In the genomic region with DNA sequence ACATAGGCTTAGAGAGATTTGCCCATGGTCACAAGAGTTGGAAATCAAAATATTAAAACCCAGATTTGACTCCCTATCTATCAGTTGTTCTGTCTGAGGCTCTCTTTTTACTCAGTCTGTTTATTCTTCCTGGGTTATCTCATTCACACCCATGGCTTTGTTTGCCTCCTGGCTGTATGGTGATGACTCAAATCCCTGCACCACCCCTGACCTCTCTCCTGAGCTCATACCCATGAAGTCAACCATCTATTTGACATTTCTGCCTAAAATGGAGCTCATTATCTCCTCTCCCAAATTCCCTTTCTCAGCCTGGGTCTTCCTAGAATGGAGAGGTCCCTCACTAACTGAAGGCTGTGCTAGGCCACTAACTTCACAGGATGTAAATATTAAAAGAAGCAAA, we compare ENCODE assay signal across 22 cellular contexts. TPM values are rescaled to one million over a fixed set of nuclear protein-coding genes. Genes with fewer than 3 reads are reported as not detected.
DNase-seq lines count a peak whose midpoint lies in the region; ATAC-seq, FAIRE-seq and TF ChIP-seq lines count a peak whose summit lies in the region.
"Had no signal": no experiment of that assay in that cellular context is flagged by ENCODE, and none has a peak within 500 bp of the region (broad histone marks: within the 10 kb centered on the region; RNA-seq: fewer than 3 reads in every experiment).

No MANE protein-coding gene starts in this region.

- H2AFZ ChIP-seq in PC-3 (ENCODE audit: low read length): no peak overlapping the region
- H2AFZ ChIP-seq in endothelial cell of umbilical vein (ENCODE audit: low read depth, low read length): no peak overlapping the region

- H3K27ac ChIP-seq in PC-3 (ENCODE audit: low read length) (peak overlapping the region; percentile 31), endothelial cell of umbilical vein (ENCODE audit: insufficient read depth, low read depth, low read length) (no peak overlapping the region)
- H3K27ac ChIP-seq: thyroid gland had no signal

- H4K20me1 ChIP-seq in PC-3 (ENCODE audit: low read length): no peaks in the 10 kb centered on the region
- H4K20me1 ChIP-seq in endothelial cell of umbilical vein (replicated peaks; ENCODE audit: control insufficient read depth, extremely low read depth, insufficient read depth, low read length): no peaks in the 10 kb centered on the region

- POLR2A ChIA-PET in PC-3 (lab: Charles Lee; ENCODE audit: unreplicated experiment) (no interaction called here), endothelial cell of umbilical vein (lab: Charles Lee) (no interaction called here)

- TF ChIP-seq CTCF in PC-3 (conservative IDR thresholded peaks at IDR 0.05; ENCODE audit: low read depth, low read length) (no peak), endothelial cell of umbilical vein (IDR thresholded peaks at IDR 0.05; ENCODE audit: extremely low read depth in 1 of 2, insufficient read depth in 1 of 2, low read depth in 1 of 2, low read length in 2 of 2) (no peak), progenitor cell of endocrine pancreas (IDR thresholded peaks at IDR 0.05; ENCODE audit: unreplicated experiment) (no peak), natural killer cell (IDR thresholded peaks at IDR 0.05) (no peak)

- no peaks in the 10 kb centered on the region for H3F3A ChIP-seq in PC-3 (ENCODE audit: low read length, unreplicated experiment)

- peak overlapping the region; percentile 9 for H3K4me2 ChIP-seq in PC-3 (ENCODE audit: low read length)
- no peak overlapping the region for H3K4me2 ChIP-seq in endothelial cell of umbilical vein (ENCODE audit: insufficient read depth, low read length)

- H3K9ac ChIP-seq in PC-3 (ENCODE audit: low read length) (no peak overlapping the region), endothelial cell of umbilical vein (replicated peaks; ENCODE audit: extremely low read depth, insufficient read depth, low read length) (no peak overlapping the region)

- intact Hi-C loops in PC-3 (cut with micrococcal nuclease) (no loop called here), endothelial cell of umbilical vein (cut with micrococcal nuclease) (no loop called here), natural killer cell (cut with micrococcal nuclease) (no loop called here)
- intact Hi-C loops in activated T-helper 1 cell treated with anti-CD3 and anti-CD28 coated beads, Interleukin-12 subunit alpha, Interleukin-12 subunit beta, Interleukin-2, Interleukin-4 antibody, amounts not matched to agents 30 ng/mL and 10 ng/mL and 1 ng/mL, durations not matched to agents 14 hours and 24 hours and 36 hours (cut with micrococcal nuclease): no loop called here

- dilution Hi-C loops in endothelial cell of umbilical vein (cut with MboI; ENCODE audit: extremely low pct_ligation_motif_present, low sequenced_read_pairs): no loop called here

- H3K4me1 ChIP-seq in PC-3 (ENCODE audit: insufficient read depth, low read length) (peaks cover 10% of the 10 kb centered on the region), endothelial cell of umbilical vein (ENCODE audit: control insufficient read depth, extremely low read depth, insufficient read depth, low read length) (peaks cover 4% of the 10 kb centered on the region)
- H3K4me1 ChIP-seq: thyroid gland had no signal

- H3K9me3 Mint-ChIP-seq in progenitor cell of endocrine pancreas (ENCODE audit: low read depth) (peaks cover 5% of the 10 kb centered on the region), natural killer cell (no peaks in the 10 kb centered on the region)
- no peaks in the 10 kb centered on the region for H3K9me3 Mint-ChIP-seq in activated T-helper 1 cell treated with anti-CD3 and anti-CD28 coated beads, Interleukin-12 subunit alpha, Interleukin-12 subunit beta, Interleukin-2, Interleukin-4 antibody, amounts not matched to agents 30 ng/mL and 10 ng/mL and 1 ng/mL, durations not matched to agents 14 hours and 24 hours and 36 hours
- H3K9me3 Mint-ChIP-seq: activated naive CD4-positive, alpha-beta T cell treated with anti-CD3 and anti-CD28 coated beads, Interleukin-2, amount 50 U/mL, for 72 hours; endodermal cell had no signal

- DNase-seq in H54 (ENCODE audit: insufficient read length, low spot score) (peak; percentile 12), PC-3 (peak; percentile 39), endothelial cell of umbilical vein (ENCODE audit: low read depth, low spot score) (no peak), progenitor cell of endocrine pancreas (ENCODE audit: low spot score, unreplicated experiment) (no peak), natural killer cell (no peak), KBM-7 (no peak)
- DNase-seq in activated T-helper 1 cell treated with anti-CD3 and anti-CD28 coated beads, Interleukin-12 subunit alpha, Interleukin-12 subunit beta, Interleukin-2, Interleukin-4 antibody, amounts not matched to agents 30 ng/mL and 10 ng/mL and 1 ng/mL, durations not matched to agents 14 hours and 24 hours and 36 hours (ENCODE audit: low spot score): no peak
- DNase-seq: activated CD4-positive, alpha-beta T cell treated with anti-CD3 and anti-CD28 coated beads, Interleukin-2, amount 50 U/mL, for 1 hour; activated T-cell treated with anti-CD3 and anti-CD28 coated beads for 4 hours; AML-193; endodermal cell; GOT3; hippocampal formation; islet precursor cell; mesenchymal stem cell; naive thymus-derived CD4-positive, alpha-beta T cell; NCI-H1048; NCI-H2029; stimulated activated CD4-positive, alpha-beta T cell treated with anti-CD3 and anti-CD28 coated beads, Interleukin-1b, Interleukin-23, amount 100 ng/mL, for 48 hours; stimulated activated naive CD4-positive, alpha-beta T cell treated with Interleukin-2 at 50 U/mL for 16 hours; thyroid gland had no signal

- H3K36me3 ChIP-seq in PC-3 (ENCODE audit: low read depth, low read length) (no peaks in the 10 kb centered on the region), endothelial cell of umbilical vein (ENCODE audit: control insufficient read depth in 2 of 2, extremely low read depth in 1 of 2, insufficient read depth in 2 of 2, low read length in 2 of 2) (no peaks in the 10 kb centered on the region)
- H3K36me3 ChIP-seq: thyroid gland had no signal

- no peaks in the 10 kb centered on the region for H3K36me3 Mint-ChIP-seq in progenitor cell of endocrine pancreas (ENCODE audit: insufficient read depth)
- no peaks in the 10 kb centered on the region for H3K36me3 Mint-ChIP-seq in natural killer cell
- H3K36me3 Mint-ChIP-seq in activated T-helper 1 cell treated with anti-CD3 and anti-CD28 coated beads, Interleukin-12 subunit alpha, Interleukin-12 subunit beta, Interleukin-2, Interleukin-4 antibody, amounts not matched to agents 30 ng/mL and 10 ng/mL and 1 ng/mL, durations not matched to agents 14 hours and 24 hours and 36 hours (ENCODE audit: low read depth): no peaks in the 10 kb centered on the region
- H3K36me3 Mint-ChIP-seq: activated naive CD4-positive, alpha-beta T cell treated with anti-CD3 and anti-CD28 coated beads, Interleukin-2, amount 50 U/mL, for 72 hours had no signal

- H3K4me1 Mint-ChIP-seq in progenitor cell of endocrine pancreas (ENCODE audit: low read depth) (peaks cover 8% of the 10 kb centered on the region), natural killer cell (no peaks in the 10 kb centered on the region)
- H3K4me1 Mint-ChIP-seq in activated T-helper 1 cell treated with anti-CD3 and anti-CD28 coated beads, Interleukin-12 subunit alpha, Interleukin-12 subunit beta, Interleukin-2, Interleukin-4 antibody, amounts not matched to agents 30 ng/mL and 10 ng/mL and 1 ng/mL, durations not matched to agents 14 hours and 24 hours and 36 hours (ENCODE audit: low read depth): peaks cover 12% of the 10 kb centered on the region

- H3K27me3 Mint-ChIP-seq in progenitor cell of endocrine pancreas (no peaks in the 10 kb centered on the region), natural killer cell (ENCODE audit: low read depth in 2 of 2) (peaks cover 0 to 3% of the 10 kb centered on the region in 2 donors)
- peaks cover 6% of the 10 kb centered on the region for H3K27me3 Mint-ChIP-seq in activated T-helper 1 cell treated with anti-CD3 and anti-CD28 coated beads, Interleukin-12 subunit alpha, Interleukin-12 subunit beta, Interleukin-2, Interleukin-4 antibody, amounts not matched to agents 30 ng/mL and 10 ng/mL and 1 ng/mL, durations not matched to agents 14 hours and 24 hours and 36 hours (ENCODE audit: insufficient read depth)
- H3K27me3 Mint-ChIP-seq: naive thymus-derived CD4-positive, alpha-beta T cell had no signal

- no peaks in the 10 kb centered on the region for H3K9me2 ChIP-seq in PC-3 (replicated peaks; ENCODE audit: low read length)

- no peaks in the 10 kb centered on the region for H3K9me3 ChIP-seq in PC-3 (ENCODE audit: low read length)
- H3K9me3 ChIP-seq in endothelial cell of umbilical vein (replicated peaks; ENCODE audit: control insufficient read depth, insufficient read depth, low read length): no peaks in the 10 kb centered on the region
- H3K9me3 ChIP-seq: thyroid gland had no signal

- no peak overlapping the region for H3K4me3 Mint-ChIP-seq in progenitor cell of endocrine pancreas (ENCODE audit: low read depth)
- no peak overlapping the region for H3K4me3 Mint-ChIP-seq in natural killer cell
- no peak overlapping the region for H3K4me3 Mint-ChIP-seq in activated T-helper 1 cell treated with anti-CD3 and anti-CD28 coated beads, Interleukin-12 subunit alpha, Interleukin-12 subunit beta, Interleukin-2, Interleukin-4 antibody, amounts not matched to agents 30 ng/mL and 10 ng/mL and 1 ng/mL, durations not matched to agents 14 hours and 24 hours and 36 hours
- H3K4me3 Mint-ChIP-seq: endodermal cell; naive thymus-derived CD4-positive, alpha-beta T cell had no signal

- no peaks in the 10 kb centered on the region for H3K27me3 ChIP-seq in PC-3 (ENCODE audit: low read length)
- no peaks in the 10 kb centered on the region for H3K27me3 ChIP-seq in endothelial cell of umbilical vein (ENCODE audit: control insufficient read depth in 2 of 2, insufficient read depth in 2 of 2, low read length in 2 of 2)
- H3K27me3 ChIP-seq: thyroid gland had no signal

- peak; percentile 60 for ATAC-seq in PC-3
- ATAC-seq in natural killer cell: no peak
- ATAC-seq: activated naive CD4-positive, alpha-beta T cell treated with anti-CD3 and anti-CD28 coated beads, Interleukin-2, amount 50 U/mL, for 72 hours; naive thymus-derived CD4-positive, alpha-beta T cell had no signal

- H3K79me2 ChIP-seq in PC-3 (ENCODE audit: low read length) (no peaks in the 10 kb centered on the region), endothelial cell of umbilical vein (ENCODE audit: control insufficient read depth, insufficient read depth, low read length) (no peaks in the 10 kb centered on the region)

- FAIRE-seq in H54 (lab: Jason Lieb, UNC): peak; percentile 20
- no peak for FAIRE-seq in endothelial cell of umbilical vein (lab: Jason Lieb, UNC)

- no peak overlapping the region for H3K4me3 ChIP-seq in PC-3 (ENCODE audit: low read length)
- H3K4me3 ChIP-seq in endothelial cell of umbilical vein (replicated peaks in 1 of 3; ENCODE audit: insufficient read depth in 1 of 3, low read depth in 1 of 3, low read length in 3 of 3): no peak overlapping the region
- H3K4me3 ChIP-seq: thyroid gland had no signal

- H3K9me1 ChIP-seq in endothelial cell of umbilical vein (replicated peaks; ENCODE audit: control insufficient read depth, extremely low read depth, insufficient read depth, low read length): no peaks in the 10 kb centered on the region

- TF ChIP-seq POLR2A in H54 (IDR thresholded peaks at IDR 0.05; ENCODE audit: low read depth, low read length) (no peak), endothelial cell of umbilical vein (IDR thresholded peaks at IDR 0.05; ENCODE audit: low read depth, low read length) (no peak)

- CTCF ChIA-PET in PC-3 (lab: Charles Lee): no interaction called here
- CTCF ChIA-PET in endothelial cell of umbilical vein (lab: Charles Lee): interaction anchor here (1.5 kb wide), 1 partner anchor 14 kb away, joined by 3 read pairs; no protein-coding TSS in a partner anchor

- H3K27ac Mint-ChIP-seq in progenitor cell of endocrine pancreas (peak overlapping the region; percentile 23), natural killer cell (no peak overlapping the region)
- H3K27ac Mint-ChIP-seq in activated T-helper 1 cell treated with anti-CD3 and anti-CD28 coated beads, Interleukin-12 subunit alpha, Interleukin-12 subunit beta, Interleukin-2, Interleukin-4 antibody, amounts not matched to agents 30 ng/mL and 10 ng/mL and 1 ng/mL, durations not matched to agents 14 hours and 24 hours and 36 hours: no peak overlapping the region
- H3K27ac Mint-ChIP-seq: activated naive CD4-positive, alpha-beta T cell treated with anti-CD3 and anti-CD28 coated beads, Interleukin-2, amount 50 U/mL, for 72 hours; endodermal cell; naive thymus-derived CD4-positive, alpha-beta T cell had no signal

- in situ Hi-C loops in KBM-7 (cut with MboI; ENCODE audit: low pct_unique_long_range_greater_than_20kb, low sequenced_read_pairs): no loop called here

- BruUV-seq in PC-3 (replicated peaks; lab: Mats Ljungman, UMichigan) (no TSS peak), endothelial cell of umbilical vein (replicated peaks; lab: Mats Ljungman, UMichigan) (no TSS peak)

RNA-seq across cellular contexts. Expression of gene CCDC134, which starts 27.8 kb away (rescaled TPM):
- total RNA-seq in PC-3 (2014; rRNA removed): 7.9 and 17.6 TPM in 2 replicates
- total RNA-seq in endothelial cell of umbilical vein: 8.1 and 8.4 TPM in 2 replicates
- 4.0 and 4.5 TPM in 2 replicates for polyA plus RNA-seq in endothelial cell of umbilical vein
- 4.1 and 5.0 TPM in 2 replicates for polyA plus RNA-seq in endothelial cell of umbilical vein (2011; cell fraction: cytosol; rRNA removed)
- polyA plus RNA-seq in endothelial cell of umbilical vein (2011; cell fraction: nucleus; rRNA removed): 4.5 TPM in 2 replicates
- polyA plus RNA-seq in endothelial cell of umbilical vein (2012): 2.3 and 3.0 TPM in 2 replicates
- polyA minus RNA-seq in endothelial cell of umbilical vein: 10.3 and 13.1 TPM in 2 replicates
- 4.9 TPM for polyA minus RNA-seq in endothelial cell of umbilical vein (2011; cell fraction: cytosol; rRNA and poly(A)+ RNA removed)
- 2.3 and 2.5 TPM in 2 replicates for polyA minus RNA-seq in endothelial cell of umbilical vein (2011; cell fraction: nucleus; rRNA and poly(A)+ RNA removed)
- 23.3 and 24.2 TPM in 2 replicates for total RNA-seq in progenitor cell of endocrine pancreas
- total RNA-seq in natural killer cell: 10 to 100 TPM; 16.4 to 22.1 (median 16.7) TPM
- total RNA-seq in activated T-helper 1 cell treated with anti-CD3 and anti-CD28 coated beads, Interleukin-12 subunit alpha, Interleukin-12 subunit beta, Interleukin-2, Interleukin-4 antibody, amounts not matched to agents 30 ng/mL and 10 ng/mL and 1 ng/mL, durations not matched to agents 14 hours and 24 hours and 36 hours: 18.0 and 19.6 TPM in 2 replicates

Comparison
In these comparisons a context has a peak if more than half of its experiments do, and no peak if none do; other contexts are left out.
1. DNase-seq: peak in H54 (single experiment) and PC-3 (single experiment); none in endothelial cell of umbilical vein (single experiment), progenitor cell of endocrine pancreas (single experiment), natural killer cell (single experiment), activated T-helper 1 cell treated with anti-CD3 and anti-CD28 coated beads, Interleukin-12 subunit alpha, Interleukin-12 subunit beta, Interleukin-2, Interleukin-4 antibody, amounts not matched to agents 30 ng/mL and 10 ng/mL and 1 ng/mL, durations not matched to agents 14 hours and 24 hours and 36 hours (single experiment) and KBM-7 (single experiment).